Comparison of ENCODE assay signal across 17 cellular contexts in the genomic region with DNA sequence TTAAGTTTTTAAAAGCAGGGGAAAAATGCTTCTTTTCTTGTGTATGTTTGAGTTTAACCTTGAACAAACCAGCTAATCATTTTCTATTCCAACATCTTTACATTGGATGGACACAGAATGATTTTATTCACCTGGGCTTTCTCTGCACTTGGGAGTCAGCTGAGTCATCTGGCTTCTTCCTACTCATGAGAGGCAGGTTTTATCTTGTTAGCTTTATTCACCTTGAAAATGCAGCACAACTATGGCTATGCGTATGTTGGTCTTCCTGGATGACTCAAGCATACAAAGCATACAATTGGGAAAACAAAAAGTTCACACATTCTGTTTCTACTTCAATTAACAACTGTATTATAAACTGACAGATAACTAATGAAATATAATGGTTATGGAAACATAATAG.
DNase-seq lines count a peak whose midpoint lies in the region; ATAC-seq, FAIRE-seq and TF ChIP-seq lines count a peak whose summit lies in the region.
"Had no signal": no experiment of that assay in that cellular context is flagged by ENCODE, and none has a peak within 500 bp of the region (broad histone marks: within the 10 kb centered on the region; RNA-seq: fewer than 3 reads in every experiment).

No MANE protein-coding gene starts in this region.

- intact Hi-C loops in MCF 10A (cut with micrococcal nuclease), result no loop called here
- intact Hi-C loops in breast epithelium (cut with DNase I; ENCODE audit: low total_unique reads), result no loop called here
- intact Hi-C loops in posterior cingulate gyrus (cut with DNase I), result no loop called here

- H3K4me2 ChIP-seq in keratinocyte (ENCODE audit: control insufficient read depth, extremely low read depth, insufficient read depth, low read depth, low read length), result peak overlapping the region; percentile 9

- H3K9ac ChIP-seq in keratinocyte (ENCODE audit: control insufficient read depth, extremely low read depth, insufficient read depth, low read length), result no peak overlapping the region
- H3K9ac ChIP-seq: GM23248 had no signal

- H3K27me3 Mint-ChIP-seq in MCF 10A (ENCODE audit: insufficient read depth, unreplicated experiment), result no peaks in the 10 kb centered on the region

- no peak overlapping the region for H3K4me3 Mint-ChIP-seq in MCF 10A (ENCODE audit: unreplicated experiment)
- H3K4me3 Mint-ChIP-seq: CD14-positive monocyte; CD8-positive, alpha-beta T cell had no signal

- H3K9me1 ChIP-seq in keratinocyte (ENCODE audit: control insufficient read depth, extremely low read depth, insufficient read depth, low read length), result no peaks in the 10 kb centered on the region

- H3K4me3 ChIP-seq in breast epithelium, result no peak overlapping the region
- no peak overlapping the region for H3K4me3 ChIP-seq in epithelial cell of esophagus (ENCODE audit: low read length)
- H3K4me3 ChIP-seq in keratinocyte (ENCODE audit: control insufficient read depth in 2 of 3, extremely low read depth in 1 of 3, insufficient read depth in 2 of 3, low read depth in 1 of 3, low read length in 3 of 3), result no peak overlapping the region
- H3K4me3 ChIP-seq: GM23248 had no signal

- TF ChIP-seq CTCF in MCF 10A (IDR thresholded peaks at IDR 0.05; ENCODE audit: unreplicated experiment) (no peak), breast epithelium (IDR thresholded peaks at IDR 0.05) (no peak), epithelial cell of esophagus (IDR thresholded peaks at IDR 0.05; ENCODE audit: insufficient read depth, low read depth, low read length, missing control alignments) (no peak), keratinocyte (optimal IDR thresholded peaks at IDR 0.05 in 1 of 3, IDR thresholded peaks at IDR 0.05 in 1 of 3, conservative IDR thresholded peaks at IDR 0.05 in 1 of 3; ENCODE audit: extremely low read depth in 1 of 3, insufficient read depth in 2 of 3, low read length in 3 of 3) (no peak)

- dilution Hi-C loops in keratinocyte (cut with MboI; ENCODE audit: extremely low pct_ligation_motif_present, low sequenced_read_pairs), result no loop called here

- H3K27me3 ChIP-seq in breast epithelium (no peaks in the 10 kb centered on the region), keratinocyte (ENCODE audit: control insufficient read depth, extremely low read depth, insufficient read depth, low read length) (no peaks in the 10 kb centered on the region)

- H3K27ac Mint-ChIP-seq in MCF 10A (ENCODE audit: low read depth, unreplicated experiment), result no peak overlapping the region
- H3K27ac Mint-ChIP-seq: CD14-positive monocyte; CD8-positive, alpha-beta T cell had no signal

- ATAC-seq in HG03439 (IDR thresholded peaks at IDR 0.05; ENCODE audit: unreplicated experiment), result no peak
- ATAC-seq: CD8-positive, alpha-beta T cell had no signal

- POLR2A ChIA-PET in MCF 10A (lab: Yijun Ruan, JAX), result interaction anchor here (0.7 kb wide), 1 partner anchor 39 kb away, joined by 4 read pairs; no protein-coding TSS in a partner anchor

- CTCF ChIA-PET in MCF 10A (lab: Yijun Ruan, JAX), result no interaction called here

- no peaks in the 10 kb centered on the region for H3K9me3 Mint-ChIP-seq in MCF 10A (ENCODE audit: unreplicated experiment)

- no peaks in the 10 kb centered on the region for H3K4me1 Mint-ChIP-seq in MCF 10A (ENCODE audit: insufficient read depth, unreplicated experiment)
- H3K4me1 Mint-ChIP-seq: CD14-positive monocyte had no signal

- H4K20me1 ChIP-seq in keratinocyte (ENCODE audit: control insufficient read depth, extremely low read depth, insufficient read depth, low read length), result no peaks in the 10 kb centered on the region

- DNase-seq in MCF 10A (ENCODE audit: unreplicated experiment), result peak; percentile 65
- DNase-seq in breast epithelium (ENCODE audit: low spot score in 2 of 2), result no peak
- peak; percentile 94 for DNase-seq in epithelial cell of esophagus (ENCODE audit: low read depth)
- peak; percentile 36 for DNase-seq in keratinocyte (ENCODE audit: low read depth, low spot score)
- DNase-seq in posterior cingulate gyrus, result no peak
- no peak for DNase-seq in hepatic stellate cell (ENCODE audit: low spot score)
- DNase-seq: CD8-positive, alpha-beta T cell; COR-L47; DMS153; GF-D8; GM23248; H7 had no signal

- H3K4me1 ChIP-seq in breast epithelium, result no peaks in the 10 kb centered on the region
- H3K4me1 ChIP-seq in keratinocyte (ENCODE audit: control insufficient read depth, extremely low read depth, insufficient read depth, low read length), result peaks cover 3% of the 10 kb centered on the region

- no peaks in the 10 kb centered on the region for H3K79me2 ChIP-seq in keratinocyte (ENCODE audit: control insufficient read depth, insufficient read depth, low read length)

- no peaks in the 10 kb centered on the region for H3K9me3 ChIP-seq in breast epithelium
- no peaks in the 10 kb centered on the region for H3K9me3 ChIP-seq in keratinocyte (ENCODE audit: control insufficient read depth, low read depth, low read length)

- no peaks in the 10 kb centered on the region for H3K36me3 Mint-ChIP-seq in MCF 10A (ENCODE audit: insufficient read depth, unreplicated experiment)
- H3K36me3 Mint-ChIP-seq: CD14-positive monocyte; CD8-positive, alpha-beta T cell had no signal

- peak; percentile 90 for FAIRE-seq in keratinocyte (lab: Jason Lieb, UNC)
- FAIRE-seq: D721Med, GM19239 had no signal

- H3K27ac ChIP-seq in breast epithelium, result no peak overlapping the region
- no peak overlapping the region for H3K27ac ChIP-seq in keratinocyte (ENCODE audit: control insufficient read depth, insufficient read depth, low read length)
- H3K27ac ChIP-seq: 22Rv1, GM23248 had no signal

- H3K36me3 ChIP-seq in breast epithelium, result no peaks in the 10 kb centered on the region
- H3K36me3 ChIP-seq in keratinocyte (ENCODE audit: control insufficient read depth in 2 of 2, extremely low read depth in 1 of 2, insufficient read depth in 2 of 2, low read length in 2 of 2), result no peaks in the 10 kb centered on the region

- H2AFZ ChIP-seq in keratinocyte (ENCODE audit: control insufficient read depth, low read length), result no peak overlapping the region
- H2AFZ ChIP-seq: GM23248 had no signal

- BruUV-seq in MCF 10A (replicated peaks; lab: Mats Ljungman, UMichigan), result no TSS peak

- TF ChIP-seq POLR2A in breast epithelium (IDR thresholded peaks at IDR 0.05), result no peak

Comparison
In these comparisons a context has a peak if more than half of its experiments do, and no peak if none do; other contexts are left out.
1. DNase-seq: peak in MCF 10A (single experiment), epithelial cell of esophagus (single experiment) and keratinocyte (single experiment); none in breast epithelium (0 of 2), posterior cingulate gyrus (0 of 10) and hepatic stellate cell (single experiment).